8 cellular contexts compared by ENCODE assay signal in the genomic region with DNA sequence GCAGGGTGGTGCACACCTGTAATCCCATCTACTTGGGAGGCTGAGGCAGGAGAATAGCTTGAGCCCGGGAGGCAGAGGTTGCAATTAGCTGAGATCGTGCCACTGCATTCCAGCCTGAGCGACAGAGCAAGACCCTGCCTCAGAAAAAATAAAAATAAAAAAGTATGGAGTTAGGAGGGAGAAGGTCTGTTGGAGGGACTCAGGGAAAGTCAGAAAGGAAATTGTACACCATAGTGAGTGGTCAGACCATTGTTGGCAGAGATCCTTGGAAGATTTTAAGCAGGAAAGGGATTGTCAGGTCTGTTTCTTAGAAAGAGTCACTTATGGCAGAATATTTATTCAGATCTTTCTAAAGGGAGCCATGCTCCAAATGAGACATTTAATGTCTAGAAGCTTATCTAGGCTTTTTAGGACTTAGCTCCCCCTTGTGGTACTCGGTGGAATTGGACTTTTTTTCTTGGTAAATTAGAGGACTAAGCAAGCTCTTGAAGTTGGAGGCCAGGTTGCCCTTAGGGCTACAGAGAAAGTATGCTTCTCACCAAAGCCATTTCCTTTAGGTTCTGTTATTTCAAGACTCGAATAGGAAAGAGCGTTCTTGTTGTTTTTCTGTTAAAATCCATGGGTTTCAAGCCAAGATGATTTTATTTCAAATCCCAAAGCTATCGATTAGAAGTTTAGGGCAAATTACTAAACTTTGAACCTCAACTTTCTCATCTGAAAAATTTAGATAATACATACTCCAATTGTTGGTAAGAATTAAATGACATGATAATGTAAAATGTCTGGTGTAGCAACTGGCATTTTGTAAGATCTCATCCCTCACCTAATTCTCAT. TPM values are rescaled to one million over a fixed set of nuclear protein-coding genes. Genes with fewer than 3 reads are reported as not detected.
A peak's percentile ranks its signal among the peaks of the same experiment; 100 is the strongest.
DNase-seq lines count a peak whose midpoint lies in the region; ATAC-seq and TF ChIP-seq lines count a peak whose summit lies in the region.

No MANE protein-coding gene starts in this region.

- H3K4me3 ChIP-seq in DOHH2 (ENCODE audit: low read length) (no peak overlapping the region), OCI-LY3 (ENCODE audit: low read length) (no peak overlapping the region), fibroblast of pulmonary artery (replicated peaks; ENCODE audit: low read depth, low read length) (no peak overlapping the region), neutrophil (ENCODE audit: low read depth in 1 of 2, low read length in 1 of 2) (no peak overlapping the region)

- H3K4me1 ChIP-seq in DOHH2 (ENCODE audit: control insufficient read depth, low read length) (no peaks in the 10 kb centered on the region), OCI-LY3 (ENCODE audit: low read length) (no peaks in the 10 kb centered on the region), neutrophil (ENCODE audit: control insufficient read depth in 1 of 2, insufficient read depth in 1 of 2, low read depth in 1 of 2, low read length in 1 of 2) (no peaks in the 10 kb centered on the region)

- H3K4me2 ChIP-seq in DOHH2 (ENCODE audit: low read length): no peak overlapping the region
- H3K4me2 ChIP-seq in OCI-LY3 (ENCODE audit: low read length): no peak overlapping the region

- H3K27ac ChIP-seq in DOHH2 (ENCODE audit: low read depth, low read length) (no peak overlapping the region), OCI-LY3 (ENCODE audit: low read length) (no peak overlapping the region), neutrophil (no peak overlapping the region)

- ATAC-seq in GM21619 (IDR thresholded peaks at IDR 0.05; ENCODE audit: unreplicated experiment): peak; percentile 94

- no peaks in the 10 kb centered on the region for H4K20me1 ChIP-seq in DOHH2 (ENCODE audit: control insufficient read depth, insufficient read depth, low read depth, low read length)
- no peaks in the 10 kb centered on the region for H4K20me1 ChIP-seq in OCI-LY3 (ENCODE audit: insufficient read depth, low read length)

- peak; percentile 85 for DNase-seq in KG1 (lab: John Stamatoyannopoulos, UW)
- DNase-seq in activated T-cell treated with anti-CD3 and anti-CD28 coated beads for 48 hours (ENCODE audit: low read depth): peak; percentile 9
- DNase-seq in fibroblast of pulmonary artery (ENCODE audit: low read depth): peak; percentile 95
- DNase-seq in posterior vena cava (ENCODE audit: low spot score): no peak

- no peak overlapping the region for H2AFZ ChIP-seq in OCI-LY3 (ENCODE audit: low read depth, low read length)

- H3K36me3 ChIP-seq in DOHH2 (ENCODE audit: control insufficient read depth, low read length): peaks cover 12% of the 10 kb centered on the region
- peaks cover 42% of the 10 kb centered on the region for H3K36me3 ChIP-seq in OCI-LY3 (replicated peaks; ENCODE audit: low read depth, low read length)
- peaks cover 18% of the 10 kb centered on the region for H3K36me3 ChIP-seq in neutrophil

- intact Hi-C loops in posterior vena cava (cut with DNase I): loop anchor here in 1 of 2 donors (5.0 to 10.0 kb wide), 2 partner anchors 50 to 172 kb away; partner anchors contain the start of gene TAF1A

- H3K27me3 ChIP-seq in DOHH2 (ENCODE audit: control insufficient read depth, low read length) (no peaks in the 10 kb centered on the region), OCI-LY3 (ENCODE audit: low read depth, low read length) (no peaks in the 10 kb centered on the region), neutrophil (no peaks in the 10 kb centered on the region)

- H3K9me2 ChIP-seq in DOHH2 (replicated peaks; ENCODE audit: control insufficient read depth, low read length): no peaks in the 10 kb centered on the region

- H3K79me2 ChIP-seq in DOHH2 (ENCODE audit: control insufficient read depth, low read length) (no peaks in the 10 kb centered on the region), OCI-LY3 (ENCODE audit: low read length) (no peaks in the 10 kb centered on the region)

- no peaks in the 10 kb centered on the region for H3F3A ChIP-seq in DOHH2 (ENCODE audit: control insufficient read depth, insufficient read depth)

- TF ChIP-seq CTCF in DOHH2 (IDR thresholded peaks at IDR 0.05; ENCODE audit: low read depth, low read length, poor library complexity, severe bottlenecking): peak; percentile 84
- TF ChIP-seq CTCF in OCI-LY3 (IDR thresholded peaks at IDR 0.05; ENCODE audit: low read depth, low read length): peak; percentile 94
- peak; percentile 90 for TF ChIP-seq CTCF in fibroblast of pulmonary artery (IDR thresholded peaks at IDR 0.05; ENCODE audit: low read length, missing control alignments)
- peak; percentile 76 for TF ChIP-seq CTCF in neutrophil (IDR thresholded peaks at IDR 0.05)

- H3K9ac ChIP-seq in OCI-LY3 (ENCODE audit: low read length): no peak overlapping the region

- H3K9me3 ChIP-seq in DOHH2 (ENCODE audit: control insufficient read depth, insufficient read depth, low read length) (no peaks in the 10 kb centered on the region), OCI-LY3 (ENCODE audit: insufficient read depth, low read length) (no peaks in the 10 kb centered on the region), neutrophil (no peaks in the 10 kb centered on the region)

RNA-seq across cellular contexts. Expression of gene MIA3, which starts 16.5 kb away (rescaled TPM):
- total RNA-seq in posterior vena cava: 10 to 100 TPM; 60.9 to 63.0 TPM

RNA-seq across cellular contexts. Expression of gene TAF1A, which starts 44.7 kb away (rescaled TPM):
- 1 to 10 TPM; 6.1 to 9.0 TPM for total RNA-seq in posterior vena cava
